In genomic region chr11:2549876-2550605, GRCh38 we compare ENCODE assay signal across 21 cellular contexts.
DNase-seq lines count a peak whose midpoint lies in the region; ATAC-seq, FAIRE-seq and TF ChIP-seq lines count a peak whose summit lies in the region.
"Had no signal": no experiment of that assay in that cellular context is flagged by ENCODE, and none has a peak within 500 bp of the region (broad histone marks: within the 10 kb centered on the region; RNA-seq: fewer than 3 reads in every experiment).

No MANE protein-coding gene starts in this region.

- intact Hi-C loops in adrenal gland (cut with DNase I) (no loop called here), pancreas (cut with DNase I) (no loop called here)
- intact Hi-C loops in naive thymus-derived CD4-positive, alpha-beta T cell (cut with micrococcal nuclease) = no loop called here

- peaks cover 0 to 15% (median 5%) of the 10 kb centered on the region in 5 donors for H3K36me3 Mint-ChIP-seq in naive thymus-derived CD4-positive, alpha-beta T cell

- H3K36me3 ChIP-seq in BE2C = no peaks in the 10 kb centered on the region
- no peaks in the 10 kb centered on the region for H3K36me3 ChIP-seq in adrenal gland (replicated peaks in 1 of 2)
- H3K36me3 ChIP-seq in pancreas = no peaks in the 10 kb centered on the region
- H3K36me3 ChIP-seq in naive thymus-derived CD4-positive, alpha-beta T cell (ENCODE audit: control insufficient read depth in 2 of 3, insufficient read depth in 3 of 3, low read length in 3 of 3) = no peaks in the 10 kb centered on the region

- H3K4me1 Mint-ChIP-seq in naive thymus-derived CD4-positive, alpha-beta T cell = peaks cover 0 to 53% (median 32%) of the 10 kb centered on the region in 7 donors

- H3K9me3 ChIP-seq in BE2C (no peaks in the 10 kb centered on the region), adrenal gland (replicated peaks in 1 of 3) (no peaks in the 10 kb centered on the region), pancreas (no peaks in the 10 kb centered on the region)
- no peaks in the 10 kb centered on the region for H3K9me3 ChIP-seq in naive thymus-derived CD4-positive, alpha-beta T cell (ENCODE audit: control insufficient read depth in 2 of 3, low read length in 3 of 3)

- no peaks in the 10 kb centered on the region for H3K9me3 Mint-ChIP-seq in naive thymus-derived CD4-positive, alpha-beta T cell
- H3K9me3 Mint-ChIP-seq: activated CD4-positive, alpha-beta T cell treated with anti-CD3 and anti-CD28 coated beads, Interleukin-2, amount 10 ng/mL, durations not matched to agents 24 days and 14 days; activated T-helper 2 cell treated with anti-CD3 and anti-CD28 coated beads, Interferon-gamma antibody, Interleukin-2, Interleukin-4, amounts not matched to agents 10 μg/mL and 5 μg/mL and 100 μg/mL, durations not matched to agents 14 hours and 24 hours and 36 hours had no signal

- H3K4me1 ChIP-seq in BE2C (no peaks in the 10 kb centered on the region), adrenal gland (replicated peaks in 1 of 2) (peaks cover 29 to 53% of the 10 kb centered on the region in 2 donors), pancreas (no peaks in the 10 kb centered on the region)
- peaks cover 0 to under 1% of the 10 kb centered on the region in 2 donors for H3K4me1 ChIP-seq in naive thymus-derived CD4-positive, alpha-beta T cell (ENCODE audit: control insufficient read depth in 2 of 2, insufficient read depth in 2 of 2, low read length in 2 of 2)

- H3K27ac ChIP-seq in adrenal gland = peak overlapping the region in 4 of 5 donors; percentile 26 to 84 (median 68)
- no peak overlapping the region for H3K27ac ChIP-seq in pancreas
- H3K27ac ChIP-seq in naive thymus-derived CD4-positive, alpha-beta T cell (ENCODE audit: low read depth, low read length) = no peak overlapping the region
- H3K27ac ChIP-seq: BLaER1 treated with 17β-estradiol and CSF1 and Interleukin-3, amounts not matched to agents 10 nM and 100 nM had no signal

- POLR2A ChIA-PET in naive thymus-derived CD4-positive, alpha-beta T cell (lab: Charles Lee) = no interaction called here

- H3K4me3 ChIP-seq in BE2C (ENCODE audit: low read depth, low read length) (no peak overlapping the region), adrenal gland (no peak overlapping the region), pancreas (no peak overlapping the region)
- no peak overlapping the region for H3K4me3 ChIP-seq in naive thymus-derived CD4-positive, alpha-beta T cell (ENCODE audit: low read length)
- H3K4me3 ChIP-seq: BLaER1 treated with 17β-estradiol and CSF1 and Interleukin-3, amounts not matched to agents 10 nM and 100 nM had no signal

- no peak overlapping the region for H3K27ac Mint-ChIP-seq in naive thymus-derived CD4-positive, alpha-beta T cell
- H3K27ac Mint-ChIP-seq: activated CD4-positive, alpha-beta T cell treated with anti-CD3 and anti-CD28 coated beads, Interleukin-2, amount 10 ng/mL, durations not matched to agents 24 days and 14 days; activated T-helper 2 cell treated with anti-CD3 and anti-CD28 coated beads, Interferon-gamma antibody, Interleukin-2, Interleukin-4, amounts not matched to agents 10 μg/mL and 5 μg/mL and 100 μg/mL, durations not matched to agents 14 hours and 24 hours and 36 hours had no signal

- H3K27me3 Mint-ChIP-seq in naive thymus-derived CD4-positive, alpha-beta T cell = no peaks in the 10 kb centered on the region

- CTCF ChIA-PET in naive thymus-derived CD4-positive, alpha-beta T cell (lab: Charles Lee) = interaction anchor here (0.6 kb wide), 1 partner anchor 176 kb away, joined by 3 read pairs; no protein-coding TSS in a partner anchor

- H3K27me3 ChIP-seq in BE2C (no peaks in the 10 kb centered on the region), adrenal gland (no peaks in the 10 kb centered on the region), pancreas (no peaks in the 10 kb centered on the region)
- no peaks in the 10 kb centered on the region for H3K27me3 ChIP-seq in naive thymus-derived CD4-positive, alpha-beta T cell (ENCODE audit: control insufficient read depth in 2 of 2, insufficient read depth in 2 of 2, low read length in 2 of 2)
- H3K27me3 ChIP-seq: BLaER1 treated with 17β-estradiol and CSF1 and Interleukin-3, amounts not matched to agents 10 nM and 100 nM had no signal

- ATAC-seq in pancreas (peak in 2 of 4 donors; percentile 13 to 29), GM21367 (IDR thresholded peaks at IDR 0.05; ENCODE audit: unreplicated experiment) (no peak), HG03159 (IDR thresholded peaks at IDR 0.05; ENCODE audit: unreplicated experiment) (no peak)
- no peak for ATAC-seq in naive thymus-derived CD4-positive, alpha-beta T cell
- ATAC-seq: SK-N-SH treated with all-trans-retinoic acid at 6 μM for 48 hours had no signal

- peak; percentile 0 for DNase-seq in BE2C
- peak; percentile 49 to 76 (median 68) for DNase-seq in adrenal gland
- peak; percentile 40 for DNase-seq in left kidney (ENCODE audit: low read depth, low spot score)
- peak in 5 of 6 donors; percentile 2 to 74 (median 42) for DNase-seq in pancreas
- DNase-seq in GM03348 (ENCODE audit: low spot score) = no peak
- no peak for DNase-seq in naive thymus-derived CD4-positive, alpha-beta T cell
- DNase-seq: ACHN; activated CD4-positive, alpha-beta T cell treated with anti-CD3 and anti-CD28 coated beads, Interleukin-2, amount 10 ng/mL, durations not matched to agents 24 days and 14 days; central memory CD4-positive, alpha-beta T cell; KG1; NCI-H146; NCI-H2171 treated with DMSO at 0.1 percent for 48 hours; NCI-H526 treated with DMSO at 0.1 percent for 48 hours; RPMI8226 had no signal

- TF ChIP-seq CTCF in BE2C (IDR thresholded peaks at IDR 0.05; ENCODE audit: low read depth, low read length) = no peak
- no peak for TF ChIP-seq CTCF in adrenal gland (IDR thresholded peaks at IDR 0.05)
- TF ChIP-seq CTCF in pancreas (IDR thresholded peaks at IDR 0.05) = no peak

- peak overlapping the region in 2 of 10 donors; percentile 1 to 59 for H3K4me3 Mint-ChIP-seq in naive thymus-derived CD4-positive, alpha-beta T cell
- H3K4me3 Mint-ChIP-seq: activated CD4-positive, alpha-beta T cell treated with anti-CD3 and anti-CD28 coated beads, Interleukin-2, amount 10 ng/mL, durations not matched to agents 24 days and 14 days had no signal

- TF ChIP-seq POLR2A in adrenal gland (IDR thresholded peaks at IDR 0.05) = no peak

- WGBS in adrenal gland, 4 donors = 48 to 69% (median 55%) methylated on average over 27 to 36 of the region's 36 CpGs
- WGBS in pancreas, 2 donors = 84 to 88% methylated on average over 36 of the region's 36 CpGs

- FAIRE-seq in pancreas (lab: Jason Lieb, UNC) = no peak
- FAIRE-seq: endothelial cell of umbilical vein, H1 had no signal

Comparison
In these comparisons a context has a peak if more than half of its experiments do, and no peak if none do; other contexts are left out.
1. DNase-seq: peak in BE2C (single experiment), adrenal gland (7 of 7), left kidney (single experiment) and pancreas (5 of 6); none in GM03348 (single experiment) and naive thymus-derived CD4-positive, alpha-beta T cell (0 of 9).
2. H3K27ac ChIP-seq: peak in adrenal gland (4 of 5); none in pancreas (0 of 4) and naive thymus-derived CD4-positive, alpha-beta T cell (single experiment).